In genomic region chr5:153539983-153540382, GRCh38 we compare ENCODE assay signal across 32 cellular contexts. TPM values are rescaled to one million over a fixed set of nuclear protein-coding genes. Genes with fewer than 3 reads are reported as not detected.
DNase-seq lines count a peak whose midpoint lies in the region; ATAC-seq, FAIRE-seq and TF ChIP-seq lines count a peak whose summit lies in the region.
"Had no signal": no experiment of that assay in that cellular context is flagged by ENCODE, and none has a peak within 500 bp of the region (broad histone marks: within the 10 kb centered on the region; RNA-seq: fewer than 3 reads in every experiment).

No MANE protein-coding gene starts in this region.

- no peaks in the 10 kb centered on the region for H4K20me1 ChIP-seq in neural progenitor cell (ENCODE audit: low read depth)
- H4K20me1 ChIP-seq: BLaER1 had no signal

- H3K4me3 Mint-ChIP-seq in neural progenitor cell: no peak overlapping the region
- H3K4me3 Mint-ChIP-seq: CD14-positive monocyte; CD4-positive, alpha-beta memory T cell; CD4-positive, CD25-positive, alpha-beta regulatory T cell; CD8-positive, alpha-beta memory T cell had no signal

- H3K4me1 Mint-ChIP-seq in neural progenitor cell: peaks cover 8% of the 10 kb centered on the region
- H3K4me1 Mint-ChIP-seq: CD14-positive monocyte; CD4-positive, alpha-beta memory T cell; CD4-positive, CD25-positive, alpha-beta regulatory T cell; CD8-positive, alpha-beta memory T cell had no signal

- ATAC-seq in left ventricle myocardium superior: no peak
- ATAC-seq in GM21737 (IDR thresholded peaks at IDR 0.05; ENCODE audit: unreplicated experiment): no peak
- no peak for ATAC-seq in GM18861 (IDR thresholded peaks at IDR 0.05; ENCODE audit: unreplicated experiment)
- no peak for ATAC-seq in HG03159 (IDR thresholded peaks at IDR 0.05; ENCODE audit: unreplicated experiment)
- ATAC-seq: GM12878 had no signal

- H3F3A ChIP-seq in neural progenitor cell (ENCODE audit: low read depth): peaks cover 4% of the 10 kb centered on the region

- TF ChIP-seq CTCF in right atrium auricular region (IDR thresholded peaks at IDR 0.05) (no peak), bronchial epithelial cell (IDR thresholded peaks at IDR 0.05; ENCODE audit: insufficient read depth, low read length, severe bottlenecking) (no peak), neural progenitor cell (IDR thresholded peaks at IDR 0.05) (no peak)

- no peaks in the 10 kb centered on the region for H3K27me3 ChIP-seq in right atrium auricular region
- H3K27me3 ChIP-seq in bronchial epithelial cell (ENCODE audit: control insufficient read depth, insufficient read depth, low read length): no peaks in the 10 kb centered on the region
- no peaks in the 10 kb centered on the region for H3K27me3 ChIP-seq in neural progenitor cell
- H3K27me3 ChIP-seq: BE2C, BLaER1 had no signal

- peak; percentile 18 for FAIRE-seq in bronchial epithelial cell (lab: Jason Lieb, UNC)
- FAIRE-seq: A204.1, GM12878, GM12892, GM18507, GM19239 had no signal

- intact Hi-C loops in left ventricle myocardium superior (cut with micrococcal nuclease): no loop called here

- H3K4me3 ChIP-seq in right atrium auricular region (no peak overlapping the region), bronchial epithelial cell (ENCODE audit: low read depth, low read length) (no peak overlapping the region), neural progenitor cell (no peak overlapping the region)
- H3K4me3 ChIP-seq: BLaER1, GM12878 had no signal

- DNase-seq in left ventricle myocardium superior (peak; percentile 23), right atrium auricular region (ENCODE audit: low spot score) (no peak), NCI-H82 treated with DMSO at 0.1 percent for 48 hours (lab: John Stamatoyannopoulos, UW; ENCODE audit: unreplicated experiment) (peak; percentile 74), bronchial epithelial cell (ENCODE audit: low read depth) (no peak), neural progenitor cell (ENCODE audit: low spot score) (no peak)
- DNase-seq: 8988T; ACHN; BE2C; C1 segment of cervical spinal cord; CD4-positive, alpha-beta memory T cell; CD4-positive, CD25-positive, alpha-beta regulatory T cell; CD8-positive, alpha-beta memory T cell; COR-L47; DMS 273 treated with DMSO at 0.1 percent for 48 hours; DMS153; DMS53; DMS79; DND-41; EL; GDM1 had no signal

- H3K36me3 Mint-ChIP-seq in neural progenitor cell: peaks cover 10% of the 10 kb centered on the region
- H3K36me3 Mint-ChIP-seq: CD14-positive monocyte; CD4-positive, alpha-beta memory T cell; CD4-positive, CD25-positive, alpha-beta regulatory T cell; CD8-positive, alpha-beta memory T cell had no signal

- peaks cover 4% of the 10 kb centered on the region for H3K9me3 Mint-ChIP-seq in neural progenitor cell

- H3K9me3 ChIP-seq in right atrium auricular region (no peaks in the 10 kb centered on the region), neural progenitor cell (ENCODE audit: low read depth) (no peaks in the 10 kb centered on the region)
- H3K9me3 ChIP-seq: BE2C, BLaER1 had no signal

- H3K27me3 Mint-ChIP-seq in neural progenitor cell (ENCODE audit: insufficient read depth, low read depth): no peaks in the 10 kb centered on the region
- H3K27me3 Mint-ChIP-seq: CD4-positive, CD25-positive, alpha-beta regulatory T cell; CD8-positive, alpha-beta memory T cell had no signal

- no peak overlapping the region for H3K4me2 ChIP-seq in neural progenitor cell
- H3K4me2 ChIP-seq: BLaER1 had no signal

- no peak overlapping the region for H3K9ac ChIP-seq in neural progenitor cell
- H3K9ac ChIP-seq: BLaER1 had no signal

- peak overlapping the region; percentile 51 for H2AFZ ChIP-seq in neural progenitor cell (replicated peaks)

- no peak overlapping the region for H3K27ac ChIP-seq in right atrium auricular region
- H3K27ac ChIP-seq in neural progenitor cell: no peak overlapping the region
- H3K27ac ChIP-seq: BLaER1 had no signal

- no peaks in the 10 kb centered on the region for H3K4me1 ChIP-seq in right atrium auricular region
- peaks cover 20% of the 10 kb centered on the region for H3K4me1 ChIP-seq in neural progenitor cell
- H3K4me1 ChIP-seq: BE2C had no signal

- no peaks in the 10 kb centered on the region for H3K36me3 ChIP-seq in right atrium auricular region
- no peaks in the 10 kb centered on the region for H3K36me3 ChIP-seq in bronchial epithelial cell (ENCODE audit: control insufficient read depth, insufficient read depth, low read length)
- H3K36me3 ChIP-seq in neural progenitor cell: no peaks in the 10 kb centered on the region
- H3K36me3 ChIP-seq: BE2C, BLaER1 had no signal

- H3K27ac Mint-ChIP-seq in neural progenitor cell: no peak overlapping the region
- H3K27ac Mint-ChIP-seq: CD14-positive monocyte; CD4-positive, CD25-positive, alpha-beta regulatory T cell; CD8-positive, alpha-beta memory T cell had no signal

- no peaks in the 10 kb centered on the region for H3K79me2 ChIP-seq in neural progenitor cell (ENCODE audit: low read depth)

RNA-seq across cellular contexts. Expression of gene GRIA1, which starts 49.5 kb away (rescaled TPM):
- 0.15 TPM for total RNA-seq in left ventricle myocardium superior
- total RNA-seq in right atrium auricular region: 1 to 10 TPM in 1 of 2 donors, under 1 TPM in 1; 0.12 to 1.2 TPM
- total RNA-seq in bronchial epithelial cell: under 0.01 TPM in 1 of 2 replicates, not detected in the other
- total RNA-seq in neural progenitor cell (ENCODE audit: low replicate concordance): 3.3 and 5.0 TPM in 2 replicates
- total RNA-seq: CD4-positive, alpha-beta memory T cell; CD4-positive, CD25-positive, alpha-beta regulatory T cell; CD8-positive, alpha-beta memory T cell; Daoy; G401 had no signal

Comparison
In these comparisons a context has a peak if more than half of its experiments do, and no peak if none do; other contexts are left out.
1. DNase-seq: peak in left ventricle myocardium superior (single experiment) and NCI-H82 treated with DMSO at 0.1 percent for 48 hours (single experiment); none in right atrium auricular region (single experiment), bronchial epithelial cell (single experiment) and neural progenitor cell (single experiment).